Comparison of ENCODE assay signal across 12 cellular contexts in the genomic region with DNA sequence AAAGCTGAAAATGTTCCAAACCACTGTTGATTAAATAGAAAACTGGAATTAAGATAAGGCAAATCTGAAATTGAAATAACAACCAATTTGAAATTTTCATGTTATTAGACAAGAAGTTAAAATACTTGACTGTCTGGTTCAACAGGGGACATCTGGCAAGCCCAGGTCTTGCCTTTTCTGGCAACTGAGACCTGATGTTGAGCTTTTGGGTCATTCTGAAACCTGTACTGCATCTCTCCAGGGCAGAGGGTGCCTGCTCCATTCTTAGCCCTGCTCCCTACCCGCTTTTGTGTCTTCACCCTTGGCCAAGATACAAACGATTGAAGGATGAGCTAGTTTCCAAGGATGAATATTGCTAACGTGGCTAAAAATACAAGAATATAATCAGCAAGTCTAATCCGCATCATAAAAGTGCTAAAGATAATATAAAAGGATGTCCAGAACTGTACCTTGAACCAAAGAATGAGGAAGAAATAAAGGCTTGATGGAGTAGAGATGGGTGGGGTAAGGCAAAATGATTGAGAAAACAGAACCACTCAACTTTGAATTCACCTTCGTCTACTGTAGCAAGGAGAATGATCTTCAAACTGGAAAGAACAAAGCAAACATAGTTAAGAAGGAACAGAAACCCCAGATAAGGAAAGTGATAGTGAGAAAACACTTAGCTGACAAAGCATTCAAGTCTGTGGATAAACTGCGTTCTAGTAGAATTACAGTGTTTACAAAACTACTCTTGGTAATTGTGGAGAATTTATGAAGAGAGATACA.
DNase-seq lines count a peak whose midpoint lies in the region; ATAC-seq and TF ChIP-seq lines count a peak whose summit lies in the region.
"Had no signal": no experiment of that assay in that cellular context is flagged by ENCODE, and none has a peak within 500 bp of the region (broad histone marks: within the 10 kb centered on the region; RNA-seq: fewer than 3 reads in every experiment).

No MANE protein-coding gene starts in this region.

- in situ Hi-C loops in HAP-1 (cut with MboI; ENCODE audit: low sequenced_read_pairs) = no loop called here

- no peak for TF ChIP-seq CTCF in colonic mucosa (IDR thresholded peaks at IDR 0.05)

- H3K9ac ChIP-seq in colonic mucosa (ENCODE audit: low read depth in 2 of 2, low read length in 2 of 2) = no peak overlapping the region

- H3K27ac ChIP-seq in colonic mucosa = peak overlapping the region; percentile 48

- intact Hi-C loops in colonic mucosa (cut with DNase I) = no loop called here

- H3K4me3 ChIP-seq in colonic mucosa (no peak overlapping the region), HAP-1 (no peak overlapping the region)

- H3K9me3 ChIP-seq in colonic mucosa = no peaks in the 10 kb centered on the region
- H3K9me3 ChIP-seq in HAP-1 = no peaks in the 10 kb centered on the region

- H3K4me1 ChIP-seq in colonic mucosa (peaks cover 5% of the 10 kb centered on the region), HAP-1 (no peaks in the 10 kb centered on the region)

- DNase-seq in colonic mucosa (no peak), cerebellar cortex (ENCODE audit: low spot score) (no peak), HPDE6-E6E7 (ENCODE audit: extremely low spot score) (no peak), HAP-1 (ENCODE audit: low spot score in 2 of 2) (no peak)
- no peak for DNase-seq in activated CD8-positive, alpha-beta memory T cell treated with anti-CD3 and anti-CD28 coated beads for 24 hours
- DNase-seq: CD8-positive, alpha-beta memory T cell; NCI-H69; T-cell had no signal

- ATAC-seq in GM18861 (IDR thresholded peaks at IDR 0.05; ENCODE audit: unreplicated experiment) (peak; percentile 79), GM21576 (IDR thresholded peaks at IDR 0.05; ENCODE audit: unreplicated experiment) (peak; percentile 73), HG03135 (IDR thresholded peaks at IDR 0.05; ENCODE audit: unreplicated experiment) (peak; percentile 74)
- ATAC-seq: left lobe of liver, T-cell had no signal

- H3K36me3 ChIP-seq in colonic mucosa (no peaks in the 10 kb centered on the region), HAP-1 (replicated peaks) (no peaks in the 10 kb centered on the region)

- H3K27me3 ChIP-seq in colonic mucosa (no peaks in the 10 kb centered on the region), HAP-1 (ENCODE audit: low read depth) (no peaks in the 10 kb centered on the region)
